13 cellular contexts compared by ENCODE assay signal in genomic region chr11:95296165-95296564, GRCh38.
DNase-seq lines count a peak whose midpoint lies in the region; ATAC-seq, FAIRE-seq and TF ChIP-seq lines count a peak whose summit lies in the region.
"Had no signal": no experiment of that assay in that cellular context is flagged by ENCODE, and none has a peak within 500 bp of the region (broad histone marks: within the 10 kb centered on the region; RNA-seq: fewer than 3 reads in every experiment).

No MANE protein-coding gene starts in this region.

- peaks cover 8 to 39% of the 10 kb centered on the region in 2 donors for H3K4me1 ChIP-seq in adrenal gland (replicated peaks in 1 of 2)
- H3K4me1 ChIP-seq in small intestine (ENCODE audit: control insufficient read depth in 2 of 2, insufficient read depth in 1 of 2, low read depth in 1 of 2, low read length in 1 of 2): peaks cover 5 to 20% of the 10 kb centered on the region in 2 donors

- ATAC-seq in GM19043 (IDR thresholded peaks at IDR 0.05; ENCODE audit: low read depth, unreplicated experiment) (peak; percentile 3), HG03103 (IDR thresholded peaks at IDR 0.05; ENCODE audit: low read depth, unreplicated experiment) (peak; percentile 5)
- ATAC-seq: effector memory CD8-positive, alpha-beta T cell had no signal

- peak overlapping the region in 2 of 5 donors; percentile 7 to 23 for H3K27ac ChIP-seq in adrenal gland
- H3K27ac ChIP-seq in small intestine (ENCODE audit: low read depth in 1 of 2, low read length in 1 of 2): peak overlapping the region in 1 of 2 donors; percentile 45
- H3K27ac ChIP-seq: heart left ventricle had no signal

- TF ChIP-seq POLR2A in adrenal gland (IDR thresholded peaks at IDR 0.05): no peak

- DNase-seq in adrenal gland (peak in 6 of 7 donors; percentile 44 to 79 (median 50)), small intestine (peak; percentile 66), NCI-H1694 treated with DMSO at 0.1 percent for 48 hours (lab: John Stamatoyannopoulos, UW) (no peak), hippocampal formation (lab: John Stamatoyannopoulos, UW) (no peak), NCI-H2171 (lab: John Stamatoyannopoulos, UW) (no peak)
- no peak for DNase-seq in activated CD8-positive, alpha-beta memory T cell treated with anti-CD3 and anti-CD28 coated beads, Interleukin-2, amount 50 U/mL, for 4 hours
- DNase-seq: activated naive CD8-positive, alpha-beta T cell treated with anti-CD3 and anti-CD28 coated beads, Interleukin-2, amount 10 ng/mL, durations not matched to agents 7 days and 5 days; effector memory CD8-positive, alpha-beta T cell; heart left ventricle; NCI-H2227 treated with DMSO at 0.1 percent for 48 hours had no signal

- FAIRE-seq in small intestine (lab: Jason Lieb, UNC): no peak

- H3K27me3 ChIP-seq in adrenal gland: no peaks in the 10 kb centered on the region
- no peaks in the 10 kb centered on the region for H3K27me3 ChIP-seq in small intestine (ENCODE audit: control insufficient read depth in 2 of 2, insufficient read depth in 2 of 2, low read length in 2 of 2)
- H3K27me3 ChIP-seq: heart left ventricle had no signal

- intact Hi-C loops in adrenal gland (cut with DNase I): no loop called here

- H3K36me3 ChIP-seq in adrenal gland (replicated peaks in 1 of 2): no peaks in the 10 kb centered on the region
- H3K36me3 ChIP-seq in small intestine (ENCODE audit: control insufficient read depth in 2 of 2, insufficient read depth in 2 of 2, low read length in 2 of 2): no peaks in the 10 kb centered on the region
- H3K36me3 ChIP-seq: heart left ventricle had no signal

- H3K4me3 ChIP-seq in adrenal gland (no peak overlapping the region), small intestine (ENCODE audit: low read depth in 1 of 2, low read length in 2 of 2) (no peak overlapping the region)
- H3K4me3 ChIP-seq: heart left ventricle, skin epidermis had no signal

- H3K9me3 ChIP-seq in adrenal gland (replicated peaks in 1 of 3) (no peaks in the 10 kb centered on the region), small intestine (ENCODE audit: control insufficient read depth, low read depth) (no peaks in the 10 kb centered on the region)
- H3K9me3 ChIP-seq: heart left ventricle had no signal

- TF ChIP-seq CTCF in adrenal gland (IDR thresholded peaks at IDR 0.05): no peak

Comparison
In these comparisons a context has a peak if more than half of its experiments do, and no peak if none do; other contexts are left out.
1. DNase-seq: peak in adrenal gland (6 of 7) and small intestine (single experiment); none in NCI-H1694 treated with DMSO at 0.1 percent for 48 hours (single experiment), activated CD8-positive, alpha-beta memory T cell treated with anti-CD3 and anti-CD28 coated beads, Interleukin-2, amount 50 U/mL, for 4 hours (single experiment), hippocampal formation (0 of 2) and NCI-H2171 (single experiment).